In genomic region chr1:183319051-183319450, GRCh38 we compare ENCODE assay signal across 17 cellular contexts.
A peak's percentile ranks its signal among the peaks of the same experiment; 100 is the strongest.
DNase-seq lines count a peak whose midpoint lies in the region; ATAC-seq and TF ChIP-seq lines count a peak whose summit lies in the region.
"Had no signal": no experiment of that assay in that cellular context is flagged by ENCODE, and none has a peak within 500 bp of the region (broad histone marks: within the 10 kb centered on the region; RNA-seq: fewer than 3 reads in every experiment).

No MANE protein-coding gene starts in this region.

- peak overlapping the region; percentile 96 for H3K14ac ChIP-seq in trophoblast cell (ENCODE audit: low read length)

- H2BK120ac ChIP-seq in trophoblast cell (ENCODE audit: insufficient read depth, low read length, poor library complexity) = peak overlapping the region; percentile 92

- H3K79me1 ChIP-seq in trophoblast cell (ENCODE audit: low read length) = peaks cover 29% of the 10 kb centered on the region

- TF ChIP-seq CTCF in epithelial cell of esophagus (IDR thresholded peaks at IDR 0.05; ENCODE audit: insufficient read depth, low read depth, low read length, missing control alignments) = no peak

- H3K9me3 ChIP-seq in MG63 (no peaks in the 10 kb centered on the region), trophoblast cell (ENCODE audit: insufficient read depth, low read depth, low read length) (no peaks in the 10 kb centered on the region)
- H3K9me3 ChIP-seq: prostate gland, SJSA1, suprapubic skin had no signal

- peak overlapping the region; percentile 59 for H3K18ac ChIP-seq in trophoblast cell (ENCODE audit: low read length)

- H3K4ac ChIP-seq in trophoblast cell (ENCODE audit: low read depth, low read length) = peak overlapping the region; percentile 69

- peak overlapping the region; percentile 99 for H2AK5ac ChIP-seq in trophoblast cell (ENCODE audit: low read length)

- peak overlapping the region; percentile 99 for H2BK12ac ChIP-seq in trophoblast cell (ENCODE audit: low read length)

- peak overlapping the region; percentile 90 for H4K91ac ChIP-seq in trophoblast cell (ENCODE audit: low read depth, low read length)

- no CpG with 5 or more reads among the region's 4 CpGs for WGBS in trophoblast cell (ENCODE audit: extremely low coverage, insufficient coverage, insufficient read length)

- no peak overlapping the region for H3K4me2 ChIP-seq in trophoblast cell (ENCODE audit: low read length)

- H3K27me3 ChIP-seq in MG63 (no peaks in the 10 kb centered on the region), trophoblast cell (ENCODE audit: insufficient read depth, low read length) (no peaks in the 10 kb centered on the region)
- H3K27me3 ChIP-seq: SJSA1, suprapubic skin had no signal

- H2AFZ ChIP-seq in trophoblast cell (ENCODE audit: insufficient read depth, low read length, poor library complexity) = no peak overlapping the region

- no peaks in the 10 kb centered on the region for H3K79me2 ChIP-seq in trophoblast cell (ENCODE audit: control insufficient read depth, insufficient read depth, low read length, poor library complexity)

- no peak overlapping the region for H3K4me3 ChIP-seq in MG63
- no peak overlapping the region for H3K4me3 ChIP-seq in epithelial cell of esophagus (ENCODE audit: low read length)
- H3K4me3 ChIP-seq in trophoblast cell (ENCODE audit: low read depth, low read length) = no peak overlapping the region
- H3K4me3 ChIP-seq: prostate gland, SJSA1, suprapubic skin had no signal

- H3K27ac ChIP-seq in trophoblast cell (ENCODE audit: low read depth, low read length) = peak overlapping the region; percentile 83
- H3K27ac ChIP-seq: prostate gland, SJSA1, suprapubic skin had no signal

- H4K8ac ChIP-seq in trophoblast cell (ENCODE audit: low read depth, low read length) = peak overlapping the region; percentile 62

- DNase-seq in EH (ENCODE audit: low read depth) (peak; percentile 61), MG63 (peak; percentile 82), epithelial cell of esophagus (ENCODE audit: low read depth) (peak; percentile 35), trophoblast cell (no peak), NCI-H82 (lab: John Stamatoyannopoulos, UW) (no peak), DMS 273 treated with DMSO at 0.1 percent for 48 hours (lab: John Stamatoyannopoulos, UW) (no peak)
- DNase-seq in activated effector memory CD4-positive, alpha-beta T cell treated with anti-CD3 and anti-CD28 coated beads, Interleukin-2, amount 50 U/mL, for 16 hours = no peak
- DNase-seq: activated naive CD4-positive, alpha-beta T cell; CD8-positive, alpha-beta T cell; effector memory CD8-positive, alpha-beta T cell; hippocampal formation; NCI-H2107; T-helper 2 cell had no signal

- no peak overlapping the region for H3K9ac ChIP-seq in trophoblast cell (ENCODE audit: low read length)

- H3K23ac ChIP-seq in trophoblast cell (ENCODE audit: low read length) = no peak overlapping the region

- peak overlapping the region; percentile 61 for H2BK5ac ChIP-seq in trophoblast cell (ENCODE audit: low read depth, low read length, poor library complexity)

- H3K36me3 ChIP-seq in MG63 (no peaks in the 10 kb centered on the region), trophoblast cell (ENCODE audit: control insufficient read depth in 1 of 2, insufficient read depth in 2 of 2, low read length in 2 of 2) (no peaks in the 10 kb centered on the region)
- H3K36me3 ChIP-seq: prostate gland, SJSA1, suprapubic skin had no signal

- H3K4me1 ChIP-seq in trophoblast cell (ENCODE audit: control insufficient read depth in 1 of 2, insufficient read depth in 2 of 2, low read length in 2 of 2) = peaks cover 29 to 34% of the 10 kb centered on the region in 2 experiments
- H3K4me1 ChIP-seq: prostate gland had no signal

- ATAC-seq in GM18870 (IDR thresholded peaks at IDR 0.05; ENCODE audit: unreplicated experiment) = no peak
- ATAC-seq: CD8-positive, alpha-beta T cell; effector memory CD8-positive, alpha-beta T cell had no signal

- H4K12ac ChIP-seq in trophoblast cell (ENCODE audit: low read depth, low read length) = no peak overlapping the region

Comparison
In these comparisons a context has a peak if more than half of its experiments do, and no peak if none do; other contexts are left out.
1. DNase-seq: peak in EH (single experiment), MG63 (single experiment) and epithelial cell of esophagus (single experiment); none in trophoblast cell (0 of 2), NCI-H82 (single experiment), activated effector memory CD4-positive, alpha-beta T cell treated with anti-CD3 and anti-CD28 coated beads, Interleukin-2, amount 50 U/mL, for 16 hours (single experiment) and DMS 273 treated with DMSO at 0.1 percent for 48 hours (single experiment).